In the genomic region with DNA sequence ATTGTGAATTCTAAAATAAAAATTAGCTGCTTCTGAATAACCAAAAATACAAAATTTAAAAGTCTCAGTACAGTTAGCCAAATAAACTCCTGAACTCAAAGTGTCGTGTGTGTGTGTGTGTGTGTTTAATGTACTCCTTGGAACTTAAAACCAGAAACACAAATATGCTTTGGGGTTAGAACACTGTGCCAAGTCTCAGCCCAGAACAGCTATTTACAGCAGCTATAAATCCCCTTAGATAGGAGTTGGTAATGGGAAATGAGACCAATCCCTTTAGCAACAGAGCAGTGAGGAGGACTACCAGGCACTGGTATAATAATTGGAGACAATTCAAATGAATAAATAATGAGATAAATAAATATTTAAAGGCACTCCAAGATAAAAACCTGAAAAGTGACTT, we compare ENCODE assay signal across 18 cellular contexts.
DNase-seq lines count a peak whose midpoint lies in the region; TF ChIP-seq lines count a peak whose summit lies in the region.
"Had no signal": no experiment of that assay in that cellular context is flagged by ENCODE, and none has a peak within 500 bp of the region (broad histone marks: within the 10 kb centered on the region; RNA-seq: fewer than 3 reads in every experiment).

No MANE protein-coding gene starts in this region.

- H3K36me3 Mint-ChIP-seq in activated CD4-positive, alpha-beta memory T cell treated with anti-CD3 and anti-CD28 coated beads for 36 hours, result peaks cover 47% of the 10 kb centered on the region
- H3K36me3 Mint-ChIP-seq in CD14-positive monocyte, result no peaks in the 10 kb centered on the region

- CTCF ChIA-PET in activated CD4-positive, alpha-beta memory T cell treated with anti-CD3 and anti-CD28 coated beads for 36 hours (lab: Charles Lee), result no interaction called here

- WGBS in prostate gland, result 9% methylated on average over 1 of the region's 1 CpG

- no peaks in the 10 kb centered on the region for H3K4me1 ChIP-seq in fibroblast of lung (ENCODE audit: control insufficient read depth, extremely low read depth, insufficient read depth, low read length)
- no peaks in the 10 kb centered on the region for H3K4me1 ChIP-seq in prostate gland (replicated peaks)
- H3K4me1 ChIP-seq: SJCRH30 had no signal

- H3K4me3 Mint-ChIP-seq in activated CD4-positive, alpha-beta memory T cell treated with anti-CD3 and anti-CD28 coated beads for 36 hours, result no peak overlapping the region
- no peak overlapping the region for H3K4me3 Mint-ChIP-seq in CD14-positive monocyte
- H3K4me3 Mint-ChIP-seq: HFFc6 had no signal

- H2AFZ ChIP-seq in fibroblast of lung (ENCODE audit: low read length), result no peak overlapping the region

- H3K9me3 ChIP-seq in fibroblast of lung (ENCODE audit: control insufficient read depth, insufficient read depth, low read depth, low read length) (no peaks in the 10 kb centered on the region), prostate gland (no peaks in the 10 kb centered on the region)
- H3K9me3 ChIP-seq: SJCRH30 had no signal

- TF ChIP-seq CTCF in fibroblast of lung (conservative IDR thresholded peaks at IDR 0.05 in 1 of 2, IDR thresholded peaks at IDR 0.05 in 1 of 2; ENCODE audit: low read depth in 1 of 2, low read length in 2 of 2) (no peak), prostate gland (IDR thresholded peaks at IDR 0.05) (no peak), CD14-positive monocyte (IDR thresholded peaks at IDR 0.05) (no peak)

- no peaks in the 10 kb centered on the region for H3K9me3 Mint-ChIP-seq in activated CD4-positive, alpha-beta memory T cell treated with anti-CD3 and anti-CD28 coated beads for 36 hours
- H3K9me3 Mint-ChIP-seq in CD14-positive monocyte, result no peaks in the 10 kb centered on the region
- H3K9me3 Mint-ChIP-seq: HFFc6 had no signal

- no peaks in the 10 kb centered on the region for H3K4me1 Mint-ChIP-seq in activated CD4-positive, alpha-beta memory T cell treated with anti-CD3 and anti-CD28 coated beads for 36 hours (ENCODE audit: low read depth)
- H3K4me1 Mint-ChIP-seq in CD14-positive monocyte, result peaks cover 12% of the 10 kb centered on the region

- H3K79me2 ChIP-seq in fibroblast of lung (ENCODE audit: control insufficient read depth, insufficient read depth, low read length), result no peaks in the 10 kb centered on the region

- H3K4me3 ChIP-seq in fibroblast of lung (replicated peaks in 1 of 4; ENCODE audit: control extremely low read depth in 1 of 4, insufficient read depth in 1 of 4, low read depth in 3 of 4, low read length in 4 of 4) (no peak overlapping the region), prostate gland (no peak overlapping the region)
- H3K4me3 ChIP-seq: SJCRH30 had no signal

- no peak for TF ChIP-seq POLR2A in prostate gland (IDR thresholded peaks at IDR 0.05)

- intact Hi-C loops in prostate gland (cut with DNase I) (no loop called here), CD14-positive monocyte (cut with micrococcal nuclease) (no loop called here)
- intact Hi-C loops in activated CD4-positive, alpha-beta memory T cell treated with anti-CD3 and anti-CD28 coated beads for 36 hours (cut with micrococcal nuclease), result no loop called here

- peak; percentile 56 for DNase-seq in NCI-H82 (lab: John Stamatoyannopoulos, UW)
- DNase-seq in fibroblast of lung (ENCODE audit: low read depth in 2 of 2), result peak; percentile 33 to 51
- DNase-seq in prostate gland (ENCODE audit: low spot score), result peak; percentile 59
- no peak for DNase-seq in AG20443 (ENCODE audit: low spot score)
- DNase-seq in activated CD4-positive, alpha-beta memory T cell treated with anti-CD3 and anti-CD28 coated beads for 36 hours, result no peak
- DNase-seq in LoVo (ENCODE audit: low spot score), result no peak
- no peak for DNase-seq in CD14-positive monocyte (ENCODE audit: low spot score)
- DNase-seq: DMS 273 treated with DMSO at 0.1 percent for 48 hours, EL, HFFc6, KG1, NCI-H1048, NCI-H146, NCI-H2081, NCI-H748 treated with DMSO at 0.1 percent for 48 hours, PC-3, SJCRH30 had no signal

- H4K20me1 ChIP-seq in fibroblast of lung (ENCODE audit: control insufficient read depth, extremely low read depth, insufficient read depth, low read length), result no peaks in the 10 kb centered on the region

- H3K27ac ChIP-seq in fibroblast of lung (ENCODE audit: insufficient read depth, low read length), result no peak overlapping the region
- H3K27ac ChIP-seq in prostate gland, result peak overlapping the region; percentile 55 to 58
- H3K27ac ChIP-seq: RWPE1, SJCRH30 had no signal

- no peaks in the 10 kb centered on the region for H3K27me3 ChIP-seq in fibroblast of lung (ENCODE audit: control insufficient read depth, insufficient read depth, low read length)
- H3K27me3 ChIP-seq in prostate gland (replicated peaks; ENCODE audit: insufficient read depth), result no peaks in the 10 kb centered on the region
- H3K27me3 ChIP-seq: SJCRH30 had no signal

- no peak overlapping the region for H3K4me2 ChIP-seq in fibroblast of lung (ENCODE audit: extremely low read depth, insufficient read depth, low read length)

- H3K27me3 Mint-ChIP-seq in activated CD4-positive, alpha-beta memory T cell treated with anti-CD3 and anti-CD28 coated beads for 36 hours, result no peaks in the 10 kb centered on the region
- H3K27me3 Mint-ChIP-seq in CD14-positive monocyte (ENCODE audit: low read depth in 3 of 3), result peaks cover 0 to 2% (median 0%) of the 10 kb centered on the region in 3 donors

- H3K27ac Mint-ChIP-seq in activated CD4-positive, alpha-beta memory T cell treated with anti-CD3 and anti-CD28 coated beads for 36 hours, result no peak overlapping the region
- H3K27ac Mint-ChIP-seq in CD14-positive monocyte, result no peak overlapping the region
- H3K27ac Mint-ChIP-seq: HFFc6 had no signal

- POLR2A ChIA-PET in activated CD4-positive, alpha-beta memory T cell treated with anti-CD3 and anti-CD28 coated beads for 36 hours (lab: Charles Lee), result no interaction called here

- no peaks in the 10 kb centered on the region for H3K36me3 ChIP-seq in fibroblast of lung (ENCODE audit: control insufficient read depth, insufficient read depth, low read length)
- peaks cover 0 to 7% of the 10 kb centered on the region in 2 donors for H3K36me3 ChIP-seq in prostate gland
- H3K36me3 ChIP-seq: SJCRH30 had no signal

- no peak overlapping the region for H3K9ac ChIP-seq in fibroblast of lung (ENCODE audit: insufficient read depth, low read length)

Comparison
In these comparisons a context has a peak if more than half of its experiments do, and no peak if none do; other contexts are left out.
1. DNase-seq: peak in NCI-H82 (single experiment), fibroblast of lung (2 of 2) and prostate gland (single experiment); none in AG20443 (single experiment), activated CD4-positive, alpha-beta memory T cell treated with anti-CD3 and anti-CD28 coated beads for 36 hours (single experiment), LoVo (single experiment) and CD14-positive monocyte (single experiment).